1 cellular context compared by ENCODE assay signal in the genomic region with DNA sequence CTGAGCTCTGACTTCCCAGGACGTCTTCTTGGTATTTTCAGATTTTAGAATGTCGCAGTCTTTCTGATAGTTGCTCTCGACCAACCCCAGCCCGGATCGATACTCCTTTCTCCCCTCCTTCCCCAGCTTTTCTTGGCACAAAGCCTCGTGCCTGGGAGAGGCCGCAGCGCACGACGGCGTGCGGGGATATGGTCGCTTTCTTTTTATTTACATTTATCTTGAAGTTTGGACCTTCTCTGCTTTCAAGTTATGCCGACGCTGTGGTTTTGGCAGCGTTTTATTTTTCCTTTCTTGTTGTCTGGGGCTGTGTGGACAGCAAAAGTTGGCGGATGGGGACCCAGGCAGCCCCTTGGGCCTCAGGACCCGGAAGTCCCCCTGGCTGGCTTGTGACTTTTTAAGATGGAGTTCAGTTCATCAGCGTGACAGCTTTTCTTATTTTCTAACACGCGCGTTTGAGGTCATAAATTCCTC.
TF ChIP-seq lines count a peak whose summit lies in the region.

No MANE protein-coding gene starts in this region.

TF ChIP-seq in HepG2, 621 proteins besides CTCF, POLR2A, EP300 and RAD21 (continued from another document and continues in another):
- TF ChIP-seq, protein P1, sequence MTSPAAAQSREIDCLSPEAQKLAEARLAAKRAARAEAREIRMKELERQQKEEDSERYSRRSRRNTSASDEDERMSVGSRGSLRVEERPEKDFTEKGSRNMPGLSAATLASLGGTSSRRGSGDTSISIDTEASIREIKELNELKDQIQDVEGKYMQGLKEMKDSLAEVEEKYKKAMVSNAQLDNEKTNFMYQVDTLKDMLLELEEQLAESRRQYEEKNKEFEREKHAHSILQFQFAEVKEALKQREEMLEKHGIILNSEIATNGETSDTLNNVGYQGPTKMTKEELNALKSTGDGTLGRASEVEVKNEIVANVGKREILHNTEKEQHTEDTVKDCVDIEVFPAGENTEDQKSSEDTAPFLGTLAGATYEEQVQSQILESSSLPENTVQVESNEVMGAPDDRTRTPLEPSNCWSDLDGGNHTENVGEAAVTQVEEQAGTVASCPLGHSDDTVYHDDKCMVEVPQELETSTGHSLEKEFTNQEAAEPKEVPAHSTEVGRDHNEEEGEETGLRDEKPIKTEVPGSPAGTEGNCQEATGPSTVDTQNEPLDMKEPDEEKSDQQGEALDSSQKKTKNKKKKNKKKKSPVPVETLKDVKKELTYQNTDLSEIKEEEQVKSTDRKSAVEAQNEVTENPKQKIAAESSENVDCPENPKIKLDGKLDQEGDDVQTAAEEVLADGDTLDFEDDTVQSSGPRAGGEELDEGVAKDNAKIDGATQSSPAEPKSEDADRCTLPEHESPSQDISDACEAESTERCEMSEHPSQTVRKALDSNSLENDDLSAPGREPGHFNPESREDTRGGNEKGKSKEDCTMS (CRISPR knock-in tag; conservative IDR thresholded peaks at IDR 0.05), result no peak
- TF ChIP-seq NBN (conservative IDR thresholded peaks at IDR 0.05) (no peak), MEF2D (CRISPR knock-in tag; IDR thresholded peaks at IDR 0.05) (peak; percentile 70; the same call in 1 of the 2 replicates), ZFP36L1 (CRISPR knock-in tag; IDR thresholded peaks at IDR 0.05) (peak; percentile 70; the same call in 1 of the 2 replicates), ZNF713 (CRISPR knock-in tag; IDR thresholded peaks at IDR 0.05) (no peak), ZNF253 (CRISPR knock-in tag; IDR thresholded peaks at IDR 0.05; ENCODE audit: borderline replicate concordance) (no peak), HOXD1 (CRISPR knock-in tag; IDR thresholded peaks at IDR 0.05) (no peak), ZNF530 (CRISPR knock-in tag; IDR thresholded peaks at IDR 0.05; ENCODE audit: low read depth) (no peak), SPEN (CRISPR knock-in tag; IDR thresholded peaks at IDR 0.05; ENCODE audit: low read depth) (peak; percentile 55), REPIN1 (CRISPR knock-in tag; IDR thresholded peaks at IDR 0.05; ENCODE audit: borderline replicate concordance, low read depth) (no peak), ZHX1 (CRISPR knock-in tag; IDR thresholded peaks at IDR 0.05; ENCODE audit: low read depth) (no peak), ZNF484 (CRISPR knock-in tag; IDR thresholded peaks at IDR 0.05; ENCODE audit: borderline replicate concordance, low read depth) (no peak), AKAP8 (CRISPR knock-in tag; IDR thresholded peaks at IDR 0.05) (no peak), ZBTB1 (CRISPR knock-in tag; IDR thresholded peaks at IDR 0.05; ENCODE audit: borderline replicate concordance) (no peak), RFX5 (IDR thresholded peaks at IDR 0.05; ENCODE audit: low read depth, low read length) (no peak), MIER2 (CRISPR knock-in tag; IDR thresholded peaks at IDR 0.05) (0 out of 2 replicates have a peak, but pooled peaks have one; percentile 14), NCOA5 (CRISPR knock-in tag; IDR thresholded peaks at IDR 0.05) (no peak), SMAD1 (CRISPR knock-in tag; IDR thresholded peaks at IDR 0.05; ENCODE audit: borderline replicate concordance, low read depth) (no peak), CBX5 (CRISPR knock-in tag; IDR thresholded peaks at IDR 0.05; ENCODE audit: borderline replicate concordance) (peak; percentile 67; the same call in 1 of the 2 replicates), ZNF274 (CRISPR knock-in tag; IDR thresholded peaks at IDR 0.05) (no peak), MATR3 (CRISPR knock-in tag; IDR thresholded peaks at IDR 0.05) (no peak), ZMAT3 (CRISPR knock-in tag; conservative IDR thresholded peaks at IDR 0.05) (peak; percentile 50; the same call in 1 of the 2 replicates), PLRG1 (conservative IDR thresholded peaks at IDR 0.05) (no peak), CENPT (CRISPR knock-in tag; IDR thresholded peaks at IDR 0.05; ENCODE audit: low read depth) (no peak), ZMAT5 (CRISPR knock-in tag; IDR thresholded peaks at IDR 0.05; ENCODE audit: borderline replicate concordance, low read depth) (no peak), RFXAP (CRISPR knock-in tag; IDR thresholded peaks at IDR 0.05; ENCODE audit: borderline replicate concordance) (peak; percentile 22; the same call in 1 of the 2 replicates), ZFAT (CRISPR knock-in tag; conservative IDR thresholded peaks at IDR 0.05) (no peak), MTA1 (CRISPR knock-in tag; IDR thresholded peaks at IDR 0.05; ENCODE audit: borderline replicate concordance) (peak; percentile 78), BRCA1 (CRISPR knock-in tag; IDR thresholded peaks at IDR 0.05) (no peak), HNRNPLL (IDR thresholded peaks at IDR 0.05; ENCODE audit: low read depth, low read length, poor library complexity, severe bottlenecking) (no peak), ZNF567 (CRISPR knock-in tag; IDR thresholded peaks at IDR 0.05; ENCODE audit: borderline replicate concordance) (no peak), MAFG (CRISPR knock-in tag; IDR thresholded peaks at IDR 0.05) (no peak), RAD51 (IDR thresholded peaks at IDR 0.05; ENCODE audit: borderline replicate concordance) (no peak), TOPORS (CRISPR knock-in tag; IDR thresholded peaks at IDR 0.05) (no peak)
- TF ChIP-seq, protein P2, sequence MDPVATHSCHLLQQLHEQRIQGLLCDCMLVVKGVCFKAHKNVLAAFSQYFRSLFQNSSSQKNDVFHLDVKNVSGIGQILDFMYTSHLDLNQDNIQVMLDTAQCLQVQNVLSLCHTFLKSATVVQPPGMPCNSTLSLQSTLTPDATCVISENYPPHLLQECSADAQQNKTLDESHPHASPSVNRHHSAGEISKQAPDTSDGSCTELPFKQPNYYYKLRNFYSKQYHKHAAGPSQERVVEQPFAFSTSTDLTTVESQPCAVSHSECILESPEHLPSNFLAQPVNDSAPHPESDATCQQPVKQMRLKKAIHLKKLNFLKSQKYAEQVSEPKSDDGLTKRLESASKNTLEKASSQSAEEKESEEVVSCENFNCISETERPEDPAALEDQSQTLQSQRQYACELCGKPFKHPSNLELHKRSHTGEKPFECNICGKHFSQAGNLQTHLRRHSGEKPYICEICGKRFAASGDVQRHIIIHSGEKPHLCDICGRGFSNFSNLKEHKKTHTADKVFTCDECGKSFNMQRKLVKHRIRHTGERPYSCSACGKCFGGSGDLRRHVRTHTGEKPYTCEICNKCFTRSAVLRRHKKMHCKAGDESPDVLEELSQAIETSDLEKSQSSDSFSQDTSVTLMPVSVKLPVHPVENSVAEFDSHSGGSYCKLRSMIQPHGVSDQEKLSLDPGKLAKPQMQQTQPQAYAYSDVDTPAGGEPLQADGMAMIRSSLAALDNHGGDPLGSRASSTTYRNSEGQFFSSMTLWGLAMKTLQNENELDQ (CRISPR knock-in tag; IDR thresholded peaks at IDR 0.05; ENCODE audit: borderline replicate concordance), result no peak
- TF ChIP-seq, protein P3, sequence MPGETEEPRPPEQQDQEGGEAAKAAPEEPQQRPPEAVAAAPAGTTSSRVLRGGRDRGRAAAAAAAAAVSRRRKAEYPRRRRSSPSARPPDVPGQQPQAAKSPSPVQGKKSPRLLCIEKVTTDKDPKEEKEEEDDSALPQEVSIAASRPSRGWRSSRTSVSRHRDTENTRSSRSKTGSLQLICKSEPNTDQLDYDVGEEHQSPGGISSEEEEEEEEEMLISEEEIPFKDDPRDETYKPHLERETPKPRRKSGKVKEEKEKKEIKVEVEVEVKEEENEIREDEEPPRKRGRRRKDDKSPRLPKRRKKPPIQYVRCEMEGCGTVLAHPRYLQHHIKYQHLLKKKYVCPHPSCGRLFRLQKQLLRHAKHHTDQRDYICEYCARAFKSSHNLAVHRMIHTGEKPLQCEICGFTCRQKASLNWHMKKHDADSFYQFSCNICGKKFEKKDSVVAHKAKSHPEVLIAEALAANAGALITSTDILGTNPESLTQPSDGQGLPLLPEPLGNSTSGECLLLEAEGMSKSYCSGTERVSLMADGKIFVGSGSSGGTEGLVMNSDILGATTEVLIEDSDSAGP (CRISPR knock-in tag; IDR thresholded peaks at IDR 0.05; ENCODE audit: borderline replicate concordance), result no peak
- TF ChIP-seq, protein P4, sequence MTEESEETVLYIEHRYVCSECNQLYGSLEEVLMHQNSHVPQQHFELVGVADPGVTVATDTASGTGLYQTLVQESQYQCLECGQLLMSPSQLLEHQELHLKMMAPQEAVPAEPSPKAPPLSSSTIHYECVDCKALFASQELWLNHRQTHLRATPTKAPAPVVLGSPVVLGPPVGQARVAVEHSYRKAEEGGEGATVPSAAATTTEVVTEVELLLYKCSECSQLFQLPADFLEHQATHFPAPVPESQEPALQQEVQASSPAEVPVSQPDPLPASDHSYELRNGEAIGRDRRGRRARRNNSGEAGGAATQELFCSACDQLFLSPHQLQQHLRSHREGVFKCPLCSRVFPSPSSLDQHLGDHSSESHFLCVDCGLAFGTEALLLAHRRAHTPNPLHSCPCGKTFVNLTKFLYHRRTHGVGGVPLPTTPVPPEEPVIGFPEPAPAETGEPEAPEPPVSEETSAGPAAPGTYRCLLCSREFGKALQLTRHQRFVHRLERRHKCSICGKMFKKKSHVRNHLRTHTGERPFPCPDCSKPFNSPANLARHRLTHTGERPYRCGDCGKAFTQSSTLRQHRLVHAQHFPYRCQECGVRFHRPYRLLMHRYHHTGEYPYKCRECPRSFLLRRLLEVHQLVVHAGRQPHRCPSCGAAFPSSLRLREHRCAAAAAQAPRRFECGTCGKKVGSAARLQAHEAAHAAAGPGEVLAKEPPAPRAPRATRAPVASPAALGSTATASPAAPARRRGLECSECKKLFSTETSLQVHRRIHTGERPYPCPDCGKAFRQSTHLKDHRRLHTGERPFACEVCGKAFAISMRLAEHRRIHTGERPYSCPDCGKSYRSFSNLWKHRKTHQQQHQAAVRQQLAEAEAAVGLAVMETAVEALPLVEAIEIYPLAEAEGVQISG (CRISPR knock-in tag; IDR thresholded peaks at IDR 0.05), result peak; percentile 70
- TF ChIP-seq, protein P5, sequence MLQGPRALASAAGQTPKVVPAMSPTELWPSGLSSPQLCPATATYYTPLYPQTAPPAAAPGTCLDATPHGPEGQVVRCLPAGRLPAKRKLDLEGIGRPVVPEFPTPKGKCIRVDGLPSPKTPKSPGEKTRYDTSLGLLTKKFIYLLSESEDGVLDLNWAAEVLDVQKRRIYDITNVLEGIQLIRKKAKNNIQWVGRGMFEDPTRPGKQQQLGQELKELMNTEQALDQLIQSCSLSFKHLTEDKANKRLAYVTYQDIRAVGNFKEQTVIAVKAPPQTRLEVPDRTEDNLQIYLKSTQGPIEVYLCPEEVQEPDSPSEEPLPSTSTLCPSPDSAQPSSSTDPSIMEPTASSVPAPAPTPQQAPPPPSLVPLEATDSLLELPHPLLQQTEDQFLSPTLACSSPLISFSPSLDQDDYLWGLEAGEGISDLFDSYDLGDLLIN (CRISPR knock-in tag; IDR thresholded peaks at IDR 0.05; ENCODE audit: borderline replicate concordance), result no peak
- TF ChIP-seq, protein P6, sequence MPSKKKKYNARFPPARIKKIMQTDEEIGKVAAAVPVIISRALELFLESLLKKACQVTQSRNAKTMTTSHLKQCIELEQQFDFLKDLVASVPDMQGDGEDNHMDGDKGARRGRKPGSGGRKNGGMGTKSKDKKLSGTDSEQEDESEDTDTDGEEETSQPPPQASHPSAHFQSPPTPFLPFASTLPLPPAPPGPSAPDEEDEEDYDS (CRISPR knock-in tag; IDR thresholded peaks at IDR 0.05), result 0 out of 2 replicates have a peak, but pooled peaks have one; percentile 44
- TF ChIP-seq, protein P7, sequence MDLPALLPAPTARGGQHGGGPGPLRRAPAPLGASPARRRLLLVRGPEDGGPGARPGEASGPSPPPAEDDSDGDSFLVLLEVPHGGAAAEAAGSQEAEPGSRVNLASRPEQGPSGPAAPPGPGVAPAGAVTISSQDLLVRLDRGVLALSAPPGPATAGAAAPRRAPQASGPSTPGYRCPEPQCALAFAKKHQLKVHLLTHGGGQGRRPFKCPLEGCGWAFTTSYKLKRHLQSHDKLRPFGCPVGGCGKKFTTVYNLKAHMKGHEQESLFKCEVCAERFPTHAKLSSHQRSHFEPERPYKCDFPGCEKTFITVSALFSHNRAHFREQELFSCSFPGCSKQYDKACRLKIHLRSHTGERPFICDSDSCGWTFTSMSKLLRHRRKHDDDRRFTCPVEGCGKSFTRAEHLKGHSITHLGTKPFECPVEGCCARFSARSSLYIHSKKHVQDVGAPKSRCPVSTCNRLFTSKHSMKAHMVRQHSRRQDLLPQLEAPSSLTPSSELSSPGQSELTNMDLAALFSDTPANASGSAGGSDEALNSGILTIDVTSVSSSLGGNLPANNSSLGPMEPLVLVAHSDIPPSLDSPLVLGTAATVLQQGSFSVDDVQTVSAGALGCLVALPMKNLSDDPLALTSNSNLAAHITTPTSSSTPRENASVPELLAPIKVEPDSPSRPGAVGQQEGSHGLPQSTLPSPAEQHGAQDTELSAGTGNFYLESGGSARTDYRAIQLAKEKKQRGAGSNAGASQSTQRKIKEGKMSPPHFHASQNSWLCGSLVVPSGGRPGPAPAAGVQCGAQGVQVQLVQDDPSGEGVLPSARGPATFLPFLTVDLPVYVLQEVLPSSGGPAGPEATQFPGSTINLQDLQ (CRISPR knock-in tag; IDR thresholded peaks at IDR 0.05), result no peak
